Comparison of ENCODE assay signal across 15 cellular contexts in the genomic region with DNA sequence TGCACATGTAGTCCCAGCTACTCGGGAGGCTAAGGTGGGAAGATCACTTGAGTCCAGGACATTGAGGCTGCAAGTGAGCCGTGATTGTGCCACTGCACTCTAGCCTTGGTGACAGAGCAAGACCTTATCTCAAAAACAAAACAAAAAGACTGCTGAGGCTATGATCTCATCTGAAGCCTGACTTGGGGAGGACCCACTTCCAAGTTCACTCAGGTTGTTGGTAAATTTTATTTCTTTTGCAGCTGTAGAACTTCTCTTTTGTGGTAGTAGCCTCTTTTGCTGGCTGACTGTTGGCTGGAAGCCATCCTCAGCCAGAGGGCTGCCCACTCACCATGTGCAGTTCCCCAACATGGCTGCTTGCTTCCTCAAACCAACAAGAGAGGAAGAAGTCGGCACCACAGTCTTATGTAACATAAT. TPM values are rescaled to one million over a fixed set of nuclear protein-coding genes. Genes with fewer than 3 reads are reported as not detected.
DNase-seq lines count a peak whose midpoint lies in the region; ATAC-seq and TF ChIP-seq lines count a peak whose summit lies in the region.
"Had no signal": no experiment of that assay in that cellular context is flagged by ENCODE, and none has a peak within 500 bp of the region (broad histone marks: within the 10 kb centered on the region; RNA-seq: fewer than 3 reads in every experiment).

No MANE protein-coding gene starts in this region.

- TF ChIP-seq POLR2A in NB4 (IDR thresholded peaks at IDR 0.05; ENCODE audit: extremely low read depth, insufficient read length) = no peak

- no peak overlapping the region for H3K4me3 ChIP-seq in NB4 (ENCODE audit: low read depth, low read length)
- H3K4me3 ChIP-seq: lung, tibial nerve had no signal

- TF ChIP-seq CTCF in NB4 (IDR thresholded peaks at IDR 0.05; ENCODE audit: low read depth, low read length) = no peak

- ATAC-seq in GM18873 (IDR thresholded peaks at IDR 0.05; ENCODE audit: low FRiP score, unreplicated experiment) = no peak

- DNase-seq in Ammon's horn (ENCODE audit: low spot score) = peak; percentile 76
- DNase-seq in NB4 (ENCODE audit: low read depth) = peak; percentile 87
- DNase-seq in cerebellar cortex (ENCODE audit: low spot score) = peak; percentile 1
- peak; percentile 57 for DNase-seq in midbrain (lab: John Stamatoyannopoulos, UW)
- no peak for DNase-seq in A172 (ENCODE audit: low spot score)
- DNase-seq in GM19238 (ENCODE audit: insufficient read length, low spot score) = no peak
- no peak for DNase-seq in activated CD4-positive, CD25-positive, alpha-beta regulatory T cell treated with anti-CD3 and anti-CD28 coated beads, Interleukin-2, amount 50 U/mL, for 72 hours
- DNase-seq: activated naive CD4-positive, alpha-beta T cell treated with Interleukin-2 at 50 U/mL for 16 hours; NCI-H446; T1000 had no signal

RNA-seq across cellular contexts. Expression of a gene that starts 36.8 kb away (rescaled TPM):
- 23.1 and 23.3 TPM in 2 replicates for total RNA-seq in A172 (2014; rRNA removed; shearing (Covaris generic))

RNA-seq across cellular contexts. Expression of a gene that starts 44.7 kb away (rescaled TPM):
- 0.90 and 1.3 TPM in 2 replicates for total RNA-seq in A172 (2014; rRNA removed; shearing (Covaris generic))
- total RNA-seq: bronchial epithelial cell, endothelial cell of umbilical vein had no signal

Comparison
In these comparisons a context has a peak if more than half of its experiments do, and no peak if none do; other contexts are left out.
1. DNase-seq: peak in Ammon's horn (single experiment), NB4 (single experiment), cerebellar cortex (single experiment) and midbrain (single experiment); none in A172 (single experiment), GM19238 (single experiment) and activated CD4-positive, CD25-positive, alpha-beta regulatory T cell treated with anti-CD3 and anti-CD28 coated beads, Interleukin-2, amount 50 U/mL, for 72 hours (single experiment).